ENCODE assay signal across 11 cellular contexts in genomic region chr17:2406271-2406902, GRCh38. TPM values are rescaled to one million over a fixed set of nuclear protein-coding genes. Genes with fewer than 3 reads are reported as not detected.
DNase-seq lines count a peak whose midpoint lies in the region; ATAC-seq and TF ChIP-seq lines count a peak whose summit lies in the region.
"Had no signal": no experiment of that assay in that cellular context is flagged by ENCODE, and none has a peak within 500 bp of the region (broad histone marks: within the 10 kb centered on the region; RNA-seq: fewer than 3 reads in every experiment).

No MANE protein-coding gene starts in this region.

- no peak for ATAC-seq in HG03565 (IDR thresholded peaks at IDR 0.05; ENCODE audit: unreplicated experiment)

- no peaks in the 10 kb centered on the region for H3K9me3 Mint-ChIP-seq in T-helper 1 cell treated with Interleukin-12 subunit alpha and Interleukin-12 subunit beta and Interleukin-4 antibody, amounts not matched to agents 30 μg/mL and 1 μg/mL, for 36 hours
- H3K9me3 Mint-ChIP-seq in brain: no peaks in the 10 kb centered on the region

- H3K36me3 ChIP-seq in mesenchymal stem cell (ENCODE audit: control insufficient read depth in 1 of 2, insufficient read depth in 2 of 2, low read depth in 1 of 2, low read length in 2 of 2) (peaks cover 6 to 7% of the 10 kb centered on the region in 2 experiments), suprapubic skin (no peaks in the 10 kb centered on the region)

- H4K91ac ChIP-seq in mesenchymal stem cell (ENCODE audit: low read length): peak overlapping the region; percentile 95

- no peak overlapping the region for H2BK5ac ChIP-seq in mesenchymal stem cell (ENCODE audit: low read depth, low read length, poor library complexity, severe bottlenecking)

- H3K27me3 ChIP-seq in mesenchymal stem cell (ENCODE audit: control insufficient read depth in 1 of 2, insufficient read depth in 1 of 2, low read length in 2 of 2): no peaks in the 10 kb centered on the region
- H3K27me3 ChIP-seq in suprapubic skin: no peaks in the 10 kb centered on the region

- H2BK120ac ChIP-seq in mesenchymal stem cell (ENCODE audit: low read depth, low read length): peak overlapping the region; percentile 87

- H3K27ac ChIP-seq in mesenchymal stem cell (ENCODE audit: low read length, poor library complexity, severe bottlenecking): peak overlapping the region; percentile 53
- peak overlapping the region; percentile 92 for H3K27ac ChIP-seq in suprapubic skin

- peaks cover 23% of the 10 kb centered on the region for H3K4me1 Mint-ChIP-seq in T-helper 1 cell treated with Interleukin-12 subunit alpha and Interleukin-12 subunit beta and Interleukin-4 antibody, amounts not matched to agents 30 μg/mL and 1 μg/mL, for 36 hours (ENCODE audit: low read depth)
- peaks cover 47% of the 10 kb centered on the region for H3K4me1 Mint-ChIP-seq in brain

- peak overlapping the region; percentile 41 for H3K4me2 ChIP-seq in mesenchymal stem cell (ENCODE audit: low read length, poor library complexity, severe bottlenecking)

- WGBS in mesenchymal stem cell: 72% methylated on average over 8 of the region's 8 CpGs
- WGBS in suprapubic skin: 44% methylated on average over 8 of the region's 8 CpGs

- peak overlapping the region; percentile 68 for H2AK5ac ChIP-seq in mesenchymal stem cell (ENCODE audit: low read length, severe bottlenecking)

- no peak for DNase-seq in T-helper 1 cell
- no peak for DNase-seq in mesenchymal stem cell
- DNase-seq in suprapubic skin (ENCODE audit: low spot score in 2 of 2): peak in 1 of 2 donors; percentile 78
- no peak for DNase-seq in NCI-H2107 (lab: John Stamatoyannopoulos, UW)
- no peak for DNase-seq in NCI-H1417 (lab: John Stamatoyannopoulos, UW)
- DNase-seq: cerebellar nuclear complex, GDM1, retina had no signal

- no peaks in the 10 kb centered on the region for H3K9me3 ChIP-seq in mesenchymal stem cell (ENCODE audit: control insufficient read depth, low read length)
- no peaks in the 10 kb centered on the region for H3K9me3 ChIP-seq in suprapubic skin

- H3K4me1 ChIP-seq in mesenchymal stem cell (ENCODE audit: control insufficient read depth, insufficient read depth, low read depth, low read length): peaks cover 25% of the 10 kb centered on the region
- H3K4me1 ChIP-seq in suprapubic skin: peaks cover 60% of the 10 kb centered on the region

- H3K36me3 Mint-ChIP-seq in T-helper 1 cell treated with Interleukin-12 subunit alpha and Interleukin-12 subunit beta and Interleukin-4 antibody, amounts not matched to agents 30 μg/mL and 1 μg/mL, for 36 hours (ENCODE audit: low read depth): no peaks in the 10 kb centered on the region
- peaks cover 4% of the 10 kb centered on the region for H3K36me3 Mint-ChIP-seq in brain

- H3K4me3 ChIP-seq in mesenchymal stem cell (ENCODE audit: insufficient read depth in 1 of 2, low read depth in 1 of 2, low read length in 2 of 2) (peak overlapping the region in 1 of 2 experiments; percentile 39), suprapubic skin (no peak overlapping the region)

- no peak overlapping the region for H3K4me3 Mint-ChIP-seq in T-helper 1 cell treated with Interleukin-12 subunit alpha and Interleukin-12 subunit beta and Interleukin-4 antibody, amounts not matched to agents 30 μg/mL and 1 μg/mL, for 36 hours
- H3K4me3 Mint-ChIP-seq in brain: peak overlapping the region in 1 of 5 experiments; percentile 3

- H3K14ac ChIP-seq in mesenchymal stem cell (ENCODE audit: low read length in 2 of 2): peak overlapping the region in 1 of 2 experiments; percentile 44

- peak overlapping the region; percentile 87 for H4K8ac ChIP-seq in mesenchymal stem cell (ENCODE audit: low read length)

- H3K18ac ChIP-seq in mesenchymal stem cell (ENCODE audit: low read depth in 1 of 2, low read length in 2 of 2): peak overlapping the region; percentile 71 to 91

- H3K27me3 Mint-ChIP-seq in T-helper 1 cell treated with Interleukin-12 subunit alpha and Interleukin-12 subunit beta and Interleukin-4 antibody, amounts not matched to agents 30 μg/mL and 1 μg/mL, for 36 hours (ENCODE audit: low read depth): no peaks in the 10 kb centered on the region
- H3K27me3 Mint-ChIP-seq in brain: peaks cover 2% of the 10 kb centered on the region

- peak overlapping the region; percentile 76 to 92 for H2BK12ac ChIP-seq in mesenchymal stem cell (ENCODE audit: low read length in 2 of 2)

- peak overlapping the region; percentile 99 for H2BK15ac ChIP-seq in mesenchymal stem cell (ENCODE audit: low read depth, poor library complexity, severe bottlenecking)

- peak overlapping the region; percentile 81 for H3K27ac Mint-ChIP-seq in T-helper 1 cell treated with Interleukin-12 subunit alpha and Interleukin-12 subunit beta and Interleukin-4 antibody, amounts not matched to agents 30 μg/mL and 1 μg/mL, for 36 hours
- H3K27ac Mint-ChIP-seq in brain: peak overlapping the region; percentile 66 to 94 (median 90)

- peak in 1 of 2 donors; percentile 26 for TF ChIP-seq POLR2A in suprapubic skin (IDR thresholded peaks at IDR 0.05)

- TF ChIP-seq CTCF in brain (conservative IDR thresholded peaks at IDR 0.05) (no peak), suprapubic skin (IDR thresholded peaks at IDR 0.05) (no peak)

- no peak for TF ChIP-seq EP300 in suprapubic skin (IDR thresholded peaks at IDR 0.05)

- no peak overlapping the region for H3K23ac ChIP-seq in mesenchymal stem cell (ENCODE audit: low read length in 2 of 2)

- H3K4ac ChIP-seq in mesenchymal stem cell (ENCODE audit: low read depth in 1 of 2, low read length in 2 of 2): peak overlapping the region; percentile 49 to 75

- H3K9ac ChIP-seq in mesenchymal stem cell (ENCODE audit: low read length): peak overlapping the region; percentile 87

- H3K79me1 ChIP-seq in mesenchymal stem cell (replicated peaks; ENCODE audit: low read length, poor library complexity, severe bottlenecking): peaks cover 5% of the 10 kb centered on the region

- H2AFZ ChIP-seq in mesenchymal stem cell (ENCODE audit: low read depth, low read length): no peak overlapping the region

RNA-seq across cellular contexts. Expression of gene MNT, which starts 5.5 kb away (rescaled TPM):
- polyA plus RNA-seq in brain (ENCODE audit: insufficient read depth, low read depth, low replicate concordance): 17.4 TPM
- 21.1 TPM for polyA plus RNA-seq in mesenchymal stem cell (2013, experiment 1 of 2)
- 19.7 TPM for polyA plus RNA-seq in mesenchymal stem cell (2013, experiment 2 of 2)
- 10 to 100 TPM; 20.9 to 50.0 (median 44.1) TPM for total RNA-seq in suprapubic skin
